Comparison of ENCODE assay signal across 10 cellular contexts in genomic region chr3:113287111-113287817, GRCh38.
DNase-seq lines count a peak whose midpoint lies in the region; ATAC-seq and TF ChIP-seq lines count a peak whose summit lies in the region.
"Had no signal": no experiment of that assay in that cellular context is flagged by ENCODE, and none has a peak within 500 bp of the region (broad histone marks: within the 10 kb centered on the region; RNA-seq: fewer than 3 reads in every experiment).

No MANE protein-coding gene starts in this region.

- H3K36me3 ChIP-seq in fibroblast of lung (ENCODE audit: control insufficient read depth, insufficient read depth, low read length): no peaks in the 10 kb centered on the region
- H3K36me3 ChIP-seq: right atrium auricular region had no signal

- H3K79me2 ChIP-seq in fibroblast of lung (ENCODE audit: control insufficient read depth, insufficient read depth, low read length): no peaks in the 10 kb centered on the region

- DNase-seq in G401 (ENCODE audit: low spot score) (peak; percentile 70), RPMI7951 (ENCODE audit: low read depth) (peak; percentile 81), fibroblast of lung (ENCODE audit: low read depth in 2 of 2) (peak; percentile 79 to 83), renal cortical epithelial cell (ENCODE audit: low read depth) (peak; percentile 82), NCI-H1436 (lab: John Stamatoyannopoulos, UW) (no peak), SIG-M5 treated with dmso at 0.1 percent for 504 hours (lab: John Stamatoyannopoulos, UW; ENCODE audit: unreplicated experiment) (no peak)
- DNase-seq in stimulated activated CD4-positive, alpha-beta T cell treated with anti-CD3 and anti-CD28 coated beads, Interleukin-4, amount 100 ng/mL, for 4 hours: no peak
- DNase-seq: activated B cell treated with CpG ODN at 0.5 μM for 24 hours had no signal

- no peak overlapping the region for H3K4me3 ChIP-seq in fibroblast of lung (replicated peaks in 1 of 4; ENCODE audit: control extremely low read depth in 1 of 4, insufficient read depth in 1 of 4, low read depth in 3 of 4, low read length in 4 of 4)
- H3K4me3 ChIP-seq: right atrium auricular region had no signal

- no peaks in the 10 kb centered on the region for H4K20me1 ChIP-seq in fibroblast of lung (ENCODE audit: control insufficient read depth, extremely low read depth, insufficient read depth, low read length)

- H3K27me3 ChIP-seq in fibroblast of lung (ENCODE audit: control insufficient read depth, insufficient read depth, low read length): no peaks in the 10 kb centered on the region
- H3K27me3 ChIP-seq: right atrium auricular region had no signal

- peak overlapping the region; percentile 37 for H3K4me2 ChIP-seq in fibroblast of lung (ENCODE audit: extremely low read depth, insufficient read depth, low read length)

- in situ Hi-C loops in G401 (cut with HindIII; ENCODE audit: low sequenced_read_pairs): no loop called here

- no peak for ATAC-seq in HG03139 (IDR thresholded peaks at IDR 0.05; ENCODE audit: unreplicated experiment)

- no peak overlapping the region for H2AFZ ChIP-seq in fibroblast of lung (ENCODE audit: low read length)

- H3K4me1 ChIP-seq in fibroblast of lung (ENCODE audit: control insufficient read depth, extremely low read depth, insufficient read depth, low read length): peaks cover 8% of the 10 kb centered on the region
- H3K4me1 ChIP-seq: right atrium auricular region had no signal

- H3K9me3 ChIP-seq in fibroblast of lung (ENCODE audit: control insufficient read depth, insufficient read depth, low read depth, low read length): no peaks in the 10 kb centered on the region
- H3K9me3 ChIP-seq: right atrium auricular region had no signal

- H3K9ac ChIP-seq in fibroblast of lung (ENCODE audit: insufficient read depth, low read length): no peak overlapping the region

- TF ChIP-seq CTCF in fibroblast of lung (conservative IDR thresholded peaks at IDR 0.05 in 1 of 2, IDR thresholded peaks at IDR 0.05 in 1 of 2; ENCODE audit: low read depth in 1 of 2, low read length in 2 of 2): no peak

- H3K27ac ChIP-seq in fibroblast of lung (ENCODE audit: insufficient read depth, low read length): peak overlapping the region; percentile 25
- H3K27ac ChIP-seq: right atrium auricular region had no signal

Comparison
In these comparisons a context has a peak if more than half of its experiments do, and no peak if none do; other contexts are left out.
1. DNase-seq: peak in G401 (single experiment), RPMI7951 (single experiment), fibroblast of lung (2 of 2) and renal cortical epithelial cell (single experiment); none in stimulated activated CD4-positive, alpha-beta T cell treated with anti-CD3 and anti-CD28 coated beads, Interleukin-4, amount 100 ng/mL, for 4 hours (0 of 2), NCI-H1436 (single experiment) and SIG-M5 treated with dmso at 0.1 percent for 504 hours (single experiment).